Comparison of ENCODE assay signal across 8 cellular contexts in the genomic region with DNA sequence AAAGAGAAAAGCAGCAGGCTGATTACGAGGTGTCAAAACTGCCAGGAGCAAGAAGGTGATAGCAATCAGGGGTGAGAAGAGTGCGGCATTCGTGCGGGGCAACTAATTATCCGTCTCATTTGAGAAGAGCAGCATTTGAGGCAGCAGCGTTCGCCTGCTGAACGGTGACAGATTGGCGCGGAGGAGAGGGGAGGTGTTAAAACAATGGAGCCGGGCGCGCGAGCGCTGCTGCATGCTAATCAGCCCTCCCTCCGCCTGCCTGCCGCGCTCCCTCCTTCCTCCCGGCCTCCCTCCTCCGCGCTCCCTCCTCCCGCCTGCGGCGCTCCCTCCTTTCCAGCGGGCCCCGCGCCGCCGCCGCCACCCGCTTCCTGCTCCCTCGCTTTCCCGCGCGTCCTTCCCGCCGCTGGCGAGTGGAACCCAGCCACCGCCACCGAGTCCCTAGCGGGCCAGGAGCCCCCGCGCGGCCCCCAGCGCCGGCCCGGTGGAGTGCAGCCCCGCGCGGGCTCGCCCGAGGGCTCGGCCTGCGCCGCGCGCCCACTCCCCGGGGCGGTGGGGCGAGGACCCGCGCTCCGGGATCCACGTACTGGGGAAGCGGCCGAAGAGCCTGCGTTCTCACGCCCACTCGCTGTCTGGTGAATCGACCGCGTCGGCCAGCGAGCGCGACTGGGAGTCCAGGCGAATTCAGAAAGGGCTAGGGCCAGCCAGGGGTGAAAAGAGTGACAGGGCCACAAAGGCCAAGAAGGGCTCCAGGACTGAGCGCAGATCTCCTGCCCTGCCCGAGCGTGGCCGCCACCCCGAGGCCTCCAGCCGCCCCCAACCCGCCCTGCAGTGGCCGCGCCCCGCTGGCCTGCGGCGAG.
A peak's percentile ranks its signal among the peaks of the same experiment; 100 is the strongest.
DNase-seq lines count a peak whose midpoint lies in the region; ATAC-seq and TF ChIP-seq lines count a peak whose summit lies in the region.

No MANE protein-coding gene starts in this region.

- peak overlapping the region; percentile 99 for H3K4me2 ChIP-seq in hepatocyte

- 2% methylated on average over 48 of the region's 89 CpGs for WGBS in hepatocyte (ENCODE audit: low lambda C conversion rate, missing lambda C conversion rate)

- no peak for DNase-seq in BJ (ENCODE audit: low read depth)
- DNase-seq in GM19238 (ENCODE audit: insufficient read length, low spot score), result peak; percentile 26
- peak; percentile 40 to 55 (median 45) for DNase-seq in T-helper 17 cell
- DNase-seq in astrocyte of the cerebellum (ENCODE audit: low read depth), result no peak
- DNase-seq in hepatocyte (ENCODE audit: low spot score), result peak; percentile 69
- DNase-seq in posterior cingulate gyrus, result peak; percentile 80 to 98 (median 90)
- DNase-seq in T1000 (lab: John Stamatoyannopoulos, UW), result no peak

- intact Hi-C loops in posterior cingulate gyrus (cut with DNase I), result loop anchor here (5.0 kb wide), 1 partner anchor 69 kb away; the partner anchor contains the start of gene PSMD14

- H3K4me3 Mint-ChIP-seq in T-helper 17 cell, result peak overlapping the region; percentile 95

- no peaks in the 10 kb centered on the region for H3K27me3 Mint-ChIP-seq in T-helper 17 cell

- ATAC-seq in HG03521 (IDR thresholded peaks at IDR 0.05; ENCODE audit: unreplicated experiment) (peak; percentile 34), T-helper 17 cell (peak; percentile 75)

- no peaks in the 10 kb centered on the region for H3K36me3 Mint-ChIP-seq in T-helper 17 cell (ENCODE audit: low read depth)

- in situ Hi-C loops in astrocyte of the cerebellum (cut with HindIII; ENCODE audit: low sequenced_read_pairs), result no loop called here

- H3K36me3 ChIP-seq in BJ (ENCODE audit: control insufficient read depth, insufficient read depth, low read length), result no peaks in the 10 kb centered on the region
- H3K36me3 ChIP-seq in hepatocyte (replicated peaks; ENCODE audit: insufficient read depth, low read depth), result no peaks in the 10 kb centered on the region

- no peak overlapping the region for H3K27ac ChIP-seq in hepatocyte

- H3K4me3 ChIP-seq in BJ (ENCODE audit: low read depth, low read length) (peak overlapping the region; percentile 64), astrocyte of the cerebellum (ENCODE audit: low read depth, low read length) (peak overlapping the region; percentile 46), hepatocyte (peak overlapping the region; percentile 69)

- no peaks in the 10 kb centered on the region for H3K27me3 ChIP-seq in BJ (ENCODE audit: control insufficient read depth, insufficient read depth, low read length)
- no peaks in the 10 kb centered on the region for H3K27me3 ChIP-seq in hepatocyte

- peak overlapping the region; percentile 37 for H3K27ac Mint-ChIP-seq in T-helper 17 cell

- H3K79me2 ChIP-seq in hepatocyte, result no peaks in the 10 kb centered on the region

- peaks cover 24% of the 10 kb centered on the region for H3K4me1 Mint-ChIP-seq in T-helper 17 cell

- POLR2A ChIA-PET in BJ (lab: Charles Lee), result no interaction called here

- H3K9me3 ChIP-seq in T-helper 17 cell (ENCODE audit: control insufficient read depth, low read length, poor library complexity, severe bottlenecking), result no peaks in the 10 kb centered on the region
- no peaks in the 10 kb centered on the region for H3K9me3 ChIP-seq in hepatocyte (ENCODE audit: low read depth)

- TF ChIP-seq CTCF in BJ (IDR thresholded peaks at IDR 0.05; ENCODE audit: insufficient read depth, low read depth, low read length) (no peak), astrocyte of the cerebellum (IDR thresholded peaks at IDR 0.05; ENCODE audit: low read depth, low read length, missing control alignments) (no peak), hepatocyte (IDR thresholded peaks at IDR 0.05; ENCODE audit: poor library complexity) (no peak)

- peak overlapping the region; percentile 88 for H2AFZ ChIP-seq in hepatocyte

- CTCF ChIA-PET in BJ (lab: Yijun Ruan, JAX), result no interaction called here

- H4K20me1 ChIP-seq in hepatocyte (ENCODE audit: insufficient read depth, poor library complexity, severe bottlenecking), result no peaks in the 10 kb centered on the region

- H3K9me2 ChIP-seq in hepatocyte (replicated peaks; ENCODE audit: insufficient read depth), result no peaks in the 10 kb centered on the region

- H3K4me1 ChIP-seq in hepatocyte (ENCODE audit: insufficient read depth), result no peaks in the 10 kb centered on the region

Comparison
In these comparisons a context has a peak if more than half of its experiments do, and no peak if none do; other contexts are left out.
1. DNase-seq: peak in GM19238 (single experiment), T-helper 17 cell (3 of 3), hepatocyte (single experiment) and posterior cingulate gyrus (10 of 10); none in BJ (single experiment), astrocyte of the cerebellum (single experiment) and T1000 (single experiment).
2. Peak in every context shown above with its lines, with median percentiles within 50 percentile points of each other: H3K4me3 ChIP-seq.